ENCODE assay signal across 8 cellular contexts in the genomic region with DNA sequence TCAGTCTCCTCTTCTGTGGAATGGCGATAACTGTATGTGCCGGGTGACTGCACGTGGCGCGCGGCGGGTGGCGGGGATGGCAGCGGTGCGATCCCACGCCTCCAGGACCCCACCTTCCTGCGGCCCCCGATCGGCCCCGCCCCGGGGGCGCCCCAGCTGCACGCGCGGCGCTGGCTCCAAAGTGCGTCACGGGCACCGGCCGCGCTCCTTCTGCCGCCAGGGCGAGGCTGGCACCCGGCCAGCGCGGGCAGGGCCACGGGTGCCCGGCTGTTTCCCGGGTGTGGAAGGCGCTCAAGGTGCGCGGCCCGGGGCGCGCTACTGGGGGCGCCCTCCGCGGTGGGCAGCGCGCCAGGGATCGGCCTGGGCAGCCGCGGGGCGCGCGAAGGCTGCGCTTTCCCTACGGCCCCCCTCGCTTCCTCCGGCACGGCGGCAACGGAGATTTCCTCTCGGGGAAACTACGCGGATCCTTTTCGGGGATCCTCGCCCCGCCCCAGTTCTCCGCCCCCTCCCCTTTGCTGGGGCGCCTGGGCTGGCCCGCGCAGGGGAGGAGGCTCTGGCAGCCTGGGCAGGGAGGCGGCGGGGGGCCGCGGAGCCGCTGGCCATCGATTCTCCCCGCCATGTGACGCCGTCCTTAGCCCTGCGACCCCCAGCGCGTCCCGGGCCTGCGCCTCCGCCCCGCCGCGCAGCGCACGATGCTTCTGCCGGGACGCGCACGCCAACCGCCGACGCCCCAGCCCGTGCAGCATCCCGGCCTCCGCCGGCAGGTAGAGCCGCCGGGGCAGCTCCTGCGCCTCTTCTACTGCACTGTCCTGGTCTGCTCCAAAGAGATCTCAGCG. TPM values are rescaled to one million over a fixed set of nuclear protein-coding genes. Genes with fewer than 3 reads are reported as not detected.
A peak's percentile ranks its signal among the peaks of the same experiment; 100 is the strongest.
DNase-seq lines count a peak whose midpoint lies in the region; ATAC-seq, FAIRE-seq and TF ChIP-seq lines count a peak whose summit lies in the region.

A gene with protein sequence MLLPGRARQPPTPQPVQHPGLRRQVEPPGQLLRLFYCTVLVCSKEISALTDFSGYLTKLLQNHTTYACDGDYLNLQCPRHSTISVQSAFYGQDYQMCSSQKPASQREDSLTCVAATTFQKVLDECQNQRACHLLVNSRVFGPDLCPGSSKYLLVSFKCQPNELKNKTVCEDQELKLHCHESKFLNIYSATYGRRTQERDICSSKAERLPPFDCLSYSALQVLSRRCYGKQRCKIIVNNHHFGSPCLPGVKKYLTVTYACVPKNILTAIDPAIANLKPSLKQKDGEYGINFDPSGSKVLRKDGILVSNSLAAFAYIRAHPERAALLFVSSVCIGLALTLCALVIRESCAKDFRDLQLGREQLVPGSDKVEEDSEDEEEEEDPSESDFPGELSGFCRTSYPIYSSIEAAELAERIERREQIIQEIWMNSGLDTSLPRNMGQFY (plus strand): TSS at position 545 of the 836 bp plus-strand sequence. CDS start 148 bp downstream, at position 693.

- no peak for ATAC-seq in GM19351 (IDR thresholded peaks at IDR 0.05; ENCODE audit: unreplicated experiment)
- ATAC-seq in HG03045 (IDR thresholded peaks at IDR 0.05; ENCODE audit: unreplicated experiment): no peak

- no peak for TF ChIP-seq EP300 in stomach (IDR thresholded peaks at IDR 0.05)

- in situ Hi-C loops in GM13976 (cut with MboI; ENCODE audit: low sequenced_read_pairs, unreplicated experiment): no loop called here

- 0 to 1% (median 1%) methylated on average over 41 to 103 of the region's 103 CpGs for WGBS in stomach, 5 donors

- TF ChIP-seq CTCF in GM13976 (IDR thresholded peaks at IDR 0.05; ENCODE audit: borderline replicate concordance, control extremely low read depth, extremely low read depth, insufficient read depth, missing control alignments): no peak
- TF ChIP-seq CTCF in stomach (IDR thresholded peaks at IDR 0.05): peak in 1 of 7 experiments; percentile 43

- H3K36me3 ChIP-seq in neuron (ENCODE audit: insufficient read depth, low read length) (no peaks in the 10 kb centered on the region), stomach (no peaks in the 10 kb centered on the region)

- H3K9me3 ChIP-seq in neuron (ENCODE audit: low read length) (no peaks in the 10 kb centered on the region), stomach (no peaks in the 10 kb centered on the region)

- peak within 1 kb of the TSS; percentile 58 for H2AFZ ChIP-seq in neuron (ENCODE audit: low read depth, low read length)

- H3K27ac ChIP-seq in stomach: peak within 1 kb of the TSS; percentile 96 to 100 (median 99)

- FAIRE-seq in frontal cortex (lab: Jason Lieb, UNC): no peak

- H3K4me3 ChIP-seq in neuron (ENCODE audit: low read length) (peak within 1 kb of the TSS; percentile 17), stomach (peak within 1 kb of the TSS; percentile 52 to 72 (median 72))

- H3K4me1 ChIP-seq in neuron (ENCODE audit: insufficient read depth, low read length) (peaks cover 22% of the 10 kb centered on the region), stomach (peaks cover 21 to 65% (median 51%) of the 10 kb centered on the region in 4 donors)

- intact Hi-C loops in stomach (cut with DNase I; ENCODE audit: low total_unique reads): no loop called here

- no peak for TF ChIP-seq POLR2A in stomach (IDR thresholded peaks at IDR 0.05)

- DNase-seq in GM13976 (ENCODE audit: low spot score): peak; percentile 33
- DNase-seq in RPMI8226: peak; percentile 52
- peak; percentile 79 for DNase-seq in activated naive CD4-positive, alpha-beta T cell treated with Interleukin-2 at 50 U/mL for 16 hours
- DNase-seq in frontal cortex (ENCODE audit: low spot score in 2 of 2): peak; percentile 72
- peak; percentile 83 for DNase-seq in stomach

- H3K27me3 ChIP-seq in neuron (ENCODE audit: insufficient read depth, low read length): peaks cover 78% of the 10 kb centered on the region
- H3K27me3 ChIP-seq in stomach: peaks cover 0 to 4% (median 0%) of the 10 kb centered on the region in 3 donors

RNA-seq across cellular contexts. Expression of the gene that starts here (rescaled TPM):
- total RNA-seq in frontal cortex: 2.4 TPM
- total RNA-seq in stomach: 100 to 1,000 TPM in 1 of 5 donors, 10 to 100 TPM in 4; 10.6 to 142 (median 48.7) TPM
- 10 to 100 TPM; 18.2 to 39.1 (median 33.6) TPM for polyA plus RNA-seq in stomach

Comparison
In these comparisons a context has a peak if more than half of its experiments do, and no peak if none do; other contexts are left out.
1. DNase-seq: peak in every context shown above with its lines; median percentile 83 in stomach; 79 in activated naive CD4-positive, alpha-beta T cell treated with Interleukin-2 at 50 U/mL for 16 hours; 72 in frontal cortex; 52 in RPMI8226; 33 in GM13976.